1 cellular context compared by ENCODE assay signal in genomic region chr19:488505-489417, GRCh38.
TF ChIP-seq lines count a peak whose summit lies in the region.

No MANE protein-coding gene starts in this region.

TF ChIP-seq in A549, 52 proteins besides CTCF, POLR2A, EP300 and RAD21:
- TF ChIP-seq RARB (CRISPR knock-in tag; IDR thresholded peaks at IDR 0.05) (no peak), MAX (IDR thresholded peaks at IDR 0.05) (peak; percentile 34; the same call in 1 of the 2 replicates), E2F6 (IDR thresholded peaks at IDR 0.05; ENCODE audit: borderline replicate concordance, low read depth) (peak; percentile 54; the same call in 1 of the 2 replicates), PHF8 (IDR thresholded peaks at IDR 0.05; ENCODE audit: borderline replicate concordance, low read depth) (peak; percentile 74; the same call in 1 of the 2 replicates), SMC3 (IDR thresholded peaks at IDR 0.05) (no peak), ATOH8 (CRISPR knock-in tag; IDR thresholded peaks at IDR 0.05; ENCODE audit: low read depth) (0 out of 2 replicates have a peak, but pooled peaks have one; percentile 41), ESRRA (IDR thresholded peaks at IDR 0.05; ENCODE audit: borderline replicate concordance, low read length) (no peak), JUN (IDR thresholded peaks at IDR 0.05) (peak; percentile 75 to 79; a peak in 4 of 5 replicates), TP53 (CRISPR knock-in tag; IDR thresholded peaks at IDR 0.05) (no peak), CHD4 (IDR thresholded peaks at IDR 0.05; ENCODE audit: borderline replicate concordance) (no peak), RFX5 (IDR thresholded peaks at IDR 0.05) (no peak), KDM5A (IDR thresholded peaks at IDR 0.05) (no peak), BCL3 (IDR thresholded peaks at IDR 0.05) (0 out of 3 replicates have a peak, but pooled peaks have one; percentile 45), REST (IDR thresholded peaks at IDR 0.05) (no peak)
